In genomic region chr10:86775859-86776180, GRCh38 we compare ENCODE assay signal across 1 cellular context.
TF ChIP-seq lines count a peak whose summit lies in the region.

No MANE protein-coding gene starts in this region.

TF ChIP-seq in WTC11, 78 proteins besides CTCF, POLR2A, EP300 and RAD21 (continued from another document):
- TF ChIP-seq AR (CRISPR knock-in tag; IDR thresholded peaks at IDR 0.05) (no peak), SP1 (CRISPR knock-in tag; conservative IDR thresholded peaks at IDR 0.05) (no peak), ZNF317 (CRISPR knock-in tag; IDR thresholded peaks at IDR 0.05; ENCODE audit: borderline replicate concordance, low read depth) (no peak)
